ENCODE assay signal across 5 cellular contexts in genomic region chr22:22608022-22608421, GRCh38. TPM values are rescaled to one million over a fixed set of nuclear protein-coding genes. Genes with fewer than 3 reads are reported as not detected.
"Had no signal": no experiment of that assay in that cellular context is flagged by ENCODE, and none has a peak within 500 bp of the region (broad histone marks: within the 10 kb centered on the region; RNA-seq: fewer than 3 reads in every experiment).

No MANE protein-coding gene starts in this region.

RNA-seq across cellular contexts. Expression of gene GGTLC2, which starts 36.4 kb away (rescaled TPM):
- total RNA-seq: HepG2, HT-29, HT1080, IMR-90 had no signal
- polyA plus RNA-seq: HepG2, IgD-negative memory B cell had no signal

RNA-seq across cellular contexts. Expression of gene PRAME, which starts 49.0 kb away (rescaled TPM):
- total RNA-seq: HT-29, IMR-90 had no signal
- polyA plus RNA-seq: IgD-negative memory B cell, IMR-90 had no signal
